Comparison of ENCODE assay signal across 33 cellular contexts in genomic region chr4:4526401-4526800, GRCh38.
"Had no signal": no experiment of that assay in that cellular context is flagged by ENCODE, and none has a peak within 500 bp of the region (broad histone marks: within the 10 kb centered on the region; RNA-seq: fewer than 3 reads in every experiment).

No MANE protein-coding gene starts in this region.

- H3K27me3 ChIP-seq: adrenal gland, body of pancreas, brain microvascular endothelial cell, breast epithelium had no signal

- H3K4me3 Mint-ChIP-seq: activated B cell treated with CpG ODN at 0.5 μM for 24 hours; activated CD4-positive, alpha-beta memory T cell treated with anti-CD3 and anti-CD28 coated beads, Interleukin-2, amount 10 ng/mL, durations not matched to agents 7 days and 5 days; activated CD4-positive, alpha-beta T cell treated with anti-CD3 and anti-CD28 coated beads for 36 hours; activated CD4-positive, alpha-beta T cell treated with anti-CD3 and anti-CD28 coated beads, Interleukin-2, amount 10 ng/mL, durations not matched to agents 7 days and 5 days; activated CD8-positive, alpha-beta memory T cell treated with anti-CD3 and anti-CD28 coated beads, Interleukin-2, amount 10 ng/mL, durations not matched to agents 7 days and 5 days; activated CD8-positive, alpha-beta T cell treated with anti-CD3 and anti-CD28 coated beads, Interleukin-2, amount 10 ng/mL, durations not matched to agents 7 days and 5 days; activated naive CD4-positive, alpha-beta T cell treated with anti-CD3 and anti-CD28 coated beads for 36 hours; activated naive CD8-positive, alpha-beta T cell treated with anti-CD3 and anti-CD28 coated beads for 36 hours; activated T-cell treated with anti-CD3 and anti-CD28 coated beads, Interleukin-2, amount 50 U/mL, for 24 hours; T-cell; T-helper 2 cell treated with Interferon-gamma antibody and Interleukin-4, amounts not matched to agents 5 μg/mL and 100 μg/mL, for 36 hours had no signal

- H3K36me3 ChIP-seq: adrenal gland, brain microvascular endothelial cell, breast epithelium had no signal

- H3K27ac ChIP-seq: adrenal gland, body of pancreas, brain microvascular endothelial cell, breast epithelium, VCaP had no signal

- H3K4me1 ChIP-seq: adrenal gland, body of pancreas, breast epithelium had no signal

- H3K9me3 Mint-ChIP-seq: activated B cell treated with CpG ODN at 0.5 μM for 24 hours; activated CD4-positive, alpha-beta memory T cell treated with anti-CD3 and anti-CD28 coated beads, Interleukin-2, amount 10 ng/mL, durations not matched to agents 7 days and 5 days; activated CD4-positive, alpha-beta T cell treated with anti-CD3 and anti-CD28 coated beads, Interleukin-2, amount 10 ng/mL, durations not matched to agents 7 days and 5 days; activated naive CD4-positive, alpha-beta T cell treated with anti-CD3 and anti-CD28 coated beads for 36 hours; activated naive CD4-positive, alpha-beta T cell treated with anti-CD3 and anti-CD28 coated beads, Interleukin-2, amount 50 U/mL, for 72 hours; activated naive CD8-positive, alpha-beta T cell treated with anti-CD3 and anti-CD28 coated beads for 36 hours; activated T-cell treated with anti-CD3 and anti-CD28 coated beads, Interleukin-2, amount 50 U/mL, for 24 hours; activated T-helper 2 cell treated with anti-CD3 and anti-CD28 coated beads, Interferon-gamma antibody, Interleukin-2, Interleukin-4, amounts not matched to agents 10 μg/mL and 5 μg/mL and 100 μg/mL, durations not matched to agents 14 hours and 24 hours and 36 hours; T-cell; T-helper 2 cell treated with Interferon-gamma antibody and Interleukin-4, amounts not matched to agents 5 μg/mL and 100 μg/mL, for 36 hours had no signal

- H3K4me3 ChIP-seq: adrenal gland, body of pancreas, breast epithelium had no signal

- ATAC-seq: activated CD4-positive, alpha-beta T cell treated with anti-CD3 and anti-CD28 coated beads for 36 hours; activated CD8-positive, alpha-beta memory T cell treated with anti-CD3 and anti-CD28 coated beads, Interleukin-2, amount 10 ng/mL, durations not matched to agents 7 days and 5 days; activated CD8-positive, alpha-beta T cell treated with anti-CD3 and anti-CD28 coated beads, Interleukin-2, amount 10 ng/mL, durations not matched to agents 7 days and 5 days; activated naive CD4-positive, alpha-beta T cell treated with anti-CD3 and anti-CD28 coated beads, Interleukin-2, amount 50 U/mL, for 72 hours; body of pancreas; T-cell had no signal

- DNase-seq: activated B cell treated with CpG ODN at 0.5 μM for 24 hours; activated CD4-positive, alpha-beta memory T cell treated with anti-CD3 and anti-CD28 coated beads, Interleukin-2, amount 10 ng/mL, durations not matched to agents 7 days and 5 days; activated CD4-positive, alpha-beta T cell treated with anti-CD3 and anti-CD28 coated beads for 1 hour; activated CD4-positive, alpha-beta T cell treated with anti-CD3 and anti-CD28 coated beads for 36 hours; activated CD4-positive, alpha-beta T cell treated with anti-CD3 and anti-CD28 coated beads for 48 hours; activated CD4-positive, alpha-beta T cell treated with anti-CD3 and anti-CD28 coated beads, Interleukin-2, amount 10 ng/mL, durations not matched to agents 7 days and 5 days; activated CD4-positive, alpha-beta T cell treated with anti-CD3 and anti-CD28 coated beads, Interleukin-2, amount 50 U/mL, for 48 hours; activated CD8-positive, alpha-beta memory T cell treated with anti-CD3 and anti-CD28 coated beads for 24 hours; activated CD8-positive, alpha-beta memory T cell treated with anti-CD3 and anti-CD28 coated beads, Interleukin-2, amount 10 ng/mL, durations not matched to agents 7 days and 5 days; activated CD8-positive, alpha-beta memory T cell treated with anti-CD3 and anti-CD28 coated beads, Interleukin-2, amount 50 U/mL, for 48 hours; activated CD8-positive, alpha-beta T cell treated with anti-CD3 and anti-CD28 coated beads, Interleukin-2, amount 10 ng/mL, durations not matched to agents 7 days and 5 days; activated effector memory CD4-positive, alpha-beta T cell treated with Interleukin-2 at 50 U/mL for 16 hours; activated gamma-delta T cell; activated naive CD4-positive, alpha-beta T cell; activated naive CD4-positive, alpha-beta T cell treated with anti-CD3 and anti-CD28 coated beads for 36 hours; activated naive CD4-positive, alpha-beta T cell treated with anti-CD3 and anti-CD28 coated beads, Interleukin-2, amount 50 U/mL, for 16 hours; activated naive CD8-positive, alpha-beta T cell treated with anti-CD3 and anti-CD28 coated beads for 36 hours; activated T-cell treated with anti-CD3 and anti-CD28 coated beads, Interleukin-2, amount 50 U/mL, for 24 hours; activated T-cell treated with anti-CD3 and anti-CD28 coated beads, Interleukin-2, amount 50 U/mL, for 48 hours; adrenal gland; amniotic stem cell; aorta; body of pancreas; brain microvascular endothelial cell; central memory CD4-positive, alpha-beta T cell; T-cell; T-helper 2 cell; T-helper 9 cell had no signal

- H3K9me3 ChIP-seq: adrenal gland, body of pancreas, breast epithelium had no signal

- H3K27me3 Mint-ChIP-seq: activated B cell treated with CpG ODN at 0.5 μM for 24 hours; activated CD4-positive, alpha-beta memory T cell treated with anti-CD3 and anti-CD28 coated beads, Interleukin-2, amount 10 ng/mL, durations not matched to agents 7 days and 5 days; activated CD4-positive, alpha-beta T cell treated with anti-CD3 and anti-CD28 coated beads for 36 hours; activated CD4-positive, alpha-beta T cell treated with anti-CD3 and anti-CD28 coated beads, Interleukin-2, amount 10 ng/mL, durations not matched to agents 7 days and 5 days; activated CD8-positive, alpha-beta memory T cell treated with anti-CD3 and anti-CD28 coated beads, Interleukin-2, amount 10 ng/mL, durations not matched to agents 7 days and 5 days; activated naive CD8-positive, alpha-beta T cell treated with anti-CD3 and anti-CD28 coated beads for 36 hours; activated T-cell treated with anti-CD3 and anti-CD28 coated beads, Interleukin-2, amount 50 U/mL, for 24 hours; T-cell had no signal

- H3K27ac Mint-ChIP-seq: activated B cell treated with CpG ODN at 0.5 μM for 24 hours; activated CD4-positive, alpha-beta memory T cell treated with anti-CD3 and anti-CD28 coated beads, Interleukin-2, amount 10 ng/mL, durations not matched to agents 7 days and 5 days; activated CD4-positive, alpha-beta T cell treated with anti-CD3 and anti-CD28 coated beads for 36 hours; activated CD4-positive, alpha-beta T cell treated with anti-CD3 and anti-CD28 coated beads, Interleukin-2, amount 10 ng/mL, durations not matched to agents 7 days and 5 days; activated CD8-positive, alpha-beta memory T cell treated with anti-CD3 and anti-CD28 coated beads, Interleukin-2, amount 10 ng/mL, durations not matched to agents 7 days and 5 days; activated CD8-positive, alpha-beta T cell treated with anti-CD3 and anti-CD28 coated beads, Interleukin-2, amount 10 ng/mL, durations not matched to agents 7 days and 5 days; activated naive CD4-positive, alpha-beta T cell treated with anti-CD3 and anti-CD28 coated beads for 36 hours; activated naive CD4-positive, alpha-beta T cell treated with anti-CD3 and anti-CD28 coated beads, Interleukin-2, amount 50 U/mL, for 72 hours; activated naive CD8-positive, alpha-beta T cell treated with anti-CD3 and anti-CD28 coated beads for 36 hours; activated T-helper 2 cell treated with anti-CD3 and anti-CD28 coated beads, Interferon-gamma antibody, Interleukin-2, Interleukin-4, amounts not matched to agents 10 μg/mL and 5 μg/mL and 100 μg/mL, durations not matched to agents 14 hours and 24 hours and 36 hours; T-helper 2 cell treated with Interferon-gamma antibody and Interleukin-4, amounts not matched to agents 5 μg/mL and 100 μg/mL, for 36 hours had no signal
